ENCODE assay signal across 30 cellular contexts in the genomic region with DNA sequence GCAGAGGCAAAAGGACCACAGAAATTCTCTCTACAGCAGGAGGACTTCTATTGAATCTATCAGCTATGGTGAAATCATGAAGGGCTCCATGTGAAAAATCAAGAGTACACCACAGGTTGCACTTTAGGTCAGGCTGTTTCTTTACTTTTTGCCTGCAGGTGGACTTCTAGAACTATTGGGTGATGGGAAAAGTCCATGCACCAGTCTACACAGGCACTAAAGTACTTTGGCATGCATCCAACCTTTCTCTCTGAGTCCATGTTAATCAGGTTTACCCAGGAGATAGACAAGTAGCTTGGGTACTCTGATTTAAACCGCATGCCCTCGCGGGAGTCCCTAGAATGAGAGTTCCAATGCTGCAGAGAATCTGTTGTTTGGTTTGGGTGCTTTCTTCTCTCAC. TPM values are rescaled to one million over a fixed set of nuclear protein-coding genes. Genes with fewer than 3 reads are reported as not detected.
A peak's percentile ranks its signal among the peaks of the same experiment; 100 is the strongest.
DNase-seq lines count a peak whose midpoint lies in the region; ATAC-seq, FAIRE-seq and TF ChIP-seq lines count a peak whose summit lies in the region.
"Had no signal": no experiment of that assay in that cellular context is flagged by ENCODE, and none has a peak within 500 bp of the region (broad histone marks: within the 10 kb centered on the region; RNA-seq: fewer than 3 reads in every experiment).

No MANE protein-coding gene starts in this region.

- DNase-seq in D341Med (ENCODE audit: low spot score) (peak; percentile 43), HT-29 (ENCODE audit: low spot score) (peak; percentile 32), NCI-H2171 (lab: John Stamatoyannopoulos, UW) (peak; percentile 9), K562 (ENCODE audit: extremely low read depth in 1 of 4, low spot score in 3 of 4) (no peak), NOMO-1 treated with DMSO at 0.1 percent for 48 hours (lab: John Stamatoyannopoulos, UW; ENCODE audit: unreplicated experiment) (no peak), LoVo (ENCODE audit: low spot score) (no peak), germinal center (ENCODE audit: low spot score) (no peak), NAMALWA (ENCODE audit: low spot score) (no peak)
- DNase-seq: activated CD4-positive, alpha-beta T cell treated with anti-CD3 and anti-CD28 coated beads, Interleukin-2, amount 50 U/mL, for 4 hours; activated CD8-positive, alpha-beta memory T cell treated with anti-CD3 and anti-CD28 coated beads, Interleukin-2, amount 10 ng/mL, durations not matched to agents 7 days and 5 days; activated gamma-delta T cell treated with Interleukin-2 at 50 U/mL for 16 hours; activated T-cell treated with anti-CD3 and anti-CD28 coated beads, Interleukin-2, amount 50 U/mL, for 4 hours; CD8-positive, alpha-beta memory T cell; gastrocnemius medialis; GDM1; GM23248; HFFc6; mammary epithelial cell; NCI-H1417 treated with DMSO at 0.1 percent for 48 hours; pancreas; PC-3; stimulated activated naive B cell treated with anti-CD40 and anti-IgM and Interleukin-4, amounts not matched to agents 10 μg/mL and 1 μg/mL and 100 μg/mL, for 72 hours; substantia nigra; T-helper 2 cell had no signal

- H3K9me3 ChIP-seq in K562 (replicated peaks; ENCODE audit: control insufficient read depth, insufficient read depth, low read depth, low read length): no peaks in the 10 kb centered on the region
- H3K9me3 ChIP-seq: gastrocnemius medialis, pancreas had no signal

- H3K27me3 ChIP-seq in K562 (ENCODE audit: control insufficient read depth in 2 of 2, insufficient read depth in 2 of 2, low read length in 2 of 2): no peaks in the 10 kb centered on the region; a peak in 1 of 5 replicates
- H3K27me3 ChIP-seq: cardiac muscle cell, pancreas had no signal

- H2AFZ ChIP-seq in K562 (ENCODE audit: low read depth, low read length): no peak overlapping the region
- H2AFZ ChIP-seq: GM23248 had no signal

- H4K20me1 ChIP-seq in K562 (replicated peaks; ENCODE audit: control insufficient read depth, insufficient read depth, low read length): no peaks in the 10 kb centered on the region

- no TSS peak for BruUV-seq in K562 (replicated peaks; lab: Mats Ljungman, UMichigan)

- no peaks in the 10 kb centered on the region for H3K9me1 ChIP-seq in K562 (ENCODE audit: control insufficient read depth, insufficient read depth, low read length)

- TF ChIP-seq EP300 in K562 (IDR thresholded peaks at IDR 0.05; ENCODE audit: low read length): no peak

- WGBS in K562 (ENCODE audit: insufficient coverage, low coverage, missing lambda C conversion rate): 0% methylated on average over 3 of the region's 3 CpGs

- no peak overlapping the region for H3K9ac ChIP-seq in K562 (ENCODE audit: insufficient read depth in 1 of 2, low read depth in 2 of 2, low read length in 2 of 2)
- H3K9ac ChIP-seq: GM23248 had no signal

- H3K4me1 ChIP-seq in K562 (replicated peaks in 1 of 2; ENCODE audit: control insufficient read depth in 2 of 2, insufficient read depth in 2 of 2, low read length in 2 of 2): no peaks in the 10 kb centered on the region
- H3K4me1 ChIP-seq: pancreas had no signal

- TF ChIP-seq CTCF in K562 (IDR thresholded peaks at IDR 0.05 in 2 of 3, conservative IDR thresholded peaks at IDR 0.05 in 1 of 3; ENCODE audit: insufficient read depth in 2 of 3, low read depth in 1 of 3, low read length in 3 of 3): no peak

- TF ChIP-seq RAD21 in K562 (CRISPR knock-in tag; conservative IDR thresholded peaks at IDR 0.05 in 1 of 2, IDR thresholded peaks at IDR 0.05 in 1 of 2): no peak

- no peak overlapping the region for H3K27ac ChIP-seq in K562 (ENCODE audit: extremely low read depth, low read depth, low read length)
- H3K27ac ChIP-seq: cardiac muscle cell, gastrocnemius medialis, GM23248, pancreas, skin epidermis had no signal

- CTCF ChIA-PET in K562 (lab: Yijun Ruan, JAX; ENCODE audit: low intra/inter-chr PET ratio): no interaction called here

- no peak for ATAC-seq in K562
- ATAC-seq: activated CD4-positive, CD25-positive, alpha-beta regulatory T cell treated with anti-CD3 and anti-CD28 coated beads, Interleukin-2, amount 50 U/mL, for 24 hours; activated CD8-positive, alpha-beta memory T cell treated with anti-CD3 and anti-CD28 coated beads, Interleukin-2, amount 10 ng/mL, durations not matched to agents 7 days and 5 days; activated T-cell treated with anti-CD3 and anti-CD28 coated beads, Interleukin-2, amount 50 U/mL, for 4 hours; gastrocnemius medialis; pancreas; PC-3; stimulated activated naive B cell treated with anti-CD40 and anti-IgM and Interleukin-4, amounts not matched to agents 10 μg/mL and 1 μg/mL and 100 μg/mL, for 72 hours had no signal

- POLR2A ChIA-PET in K562 (lab: Yijun Ruan, JAX): no interaction called here

- H3K36me3 ChIP-seq in K562 (ENCODE audit: control insufficient read depth, insufficient read depth, low read length): no peaks in the 10 kb centered on the region
- H3K36me3 ChIP-seq: cardiac muscle cell, gastrocnemius medialis, pancreas had no signal

- no peak overlapping the region for H3K4me3 ChIP-seq in K562
- H3K4me3 ChIP-seq: cardiac muscle cell, gastrocnemius medialis, GM23248, pancreas, skin epidermis had no signal

- no peaks in the 10 kb centered on the region for H3K79me2 ChIP-seq in K562 (ENCODE audit: control insufficient read depth, insufficient read depth, low read length)

- H3K4me2 ChIP-seq in K562 (ENCODE audit: insufficient read depth, low read length): no peak overlapping the region

- no peak for FAIRE-seq in K562 (lab: Jason Lieb, UNC)
- FAIRE-seq: astrocyte, colon, endothelial cell of umbilical vein, pancreas had no signal

- in situ Hi-C loops in K562 (cut with MboI): no loop called here

- TF ChIP-seq POLR2A in K562 (conservative IDR thresholded peaks at IDR 0.05): no peak

- intact Hi-C loops in K562 (cut with micrococcal nuclease): no loop called here

TF ChIP-seq in K562, 482 proteins besides CTCF, POLR2A, EP300 and RAD21:
- TF ChIP-seq ZNF347 (CRISPR knock-in tag; IDR thresholded peaks at IDR 0.05; ENCODE audit: low read depth): no peak
- TF ChIP-seq NFIC (IDR thresholded peaks at IDR 0.05): peak; percentile 21; the same call in 1 of the 2 replicates

RNA-seq across cellular contexts. Expression of a gene that starts 9.1 kb away (rescaled TPM):
- total RNA-seq in HT-29 (2014; rRNA removed; shearing (Covaris generic)): 0.29 TPM in 1 of 2 replicates, not detected in the other
- total RNA-seq in K562 (2011; cell fraction: chromatin; rRNA removed; ENCODE audit: low replicate concordance): not detected in 2 replicates
- 0.33 TPM in 1 of 2 replicates, not detected in the other for total RNA-seq in K562 (2011; cell fraction: nucleolus; rRNA removed)
- 0.37 TPM in 1 of 2 replicates, not detected in the other for total RNA-seq in K562 (2011; cell fraction: nucleoplasm; rRNA removed)
- total RNA-seq in K562 (2014; rRNA removed): 0.49 TPM in 1 of 2 replicates, not detected in the other
- total RNA-seq in K562 (2014; rRNA removed; fragmentation: Illumina TruSeq; extraction: Trizol): 0.26 and 0.29 TPM in 2 replicates
- total RNA-seq in K562 (2015; rRNA removed; fragmentation: Illumina TruSeq; extraction: Trizol): 0.11 and 0.23 TPM in 2 replicates
- 0.11 and 0.13 TPM in 2 replicates for total RNA-seq in K562 (2021)
- 0.04 TPM in 1 of 2 replicates, not detected in the other for polyA plus RNA-seq in K562 (2011; rRNA removed)
- not detected in 2 replicates for polyA plus RNA-seq in K562 (2011; cell fraction: cytosol; rRNA removed)
- polyA plus RNA-seq in K562 (2011; cell fraction: nucleus; rRNA removed): 0.16 TPM in 1 of 2 replicates, not detected in the other
- polyA plus RNA-seq in K562 (2012): 0.05 and 2.7 TPM in 2 replicates
- 0.17 and 0.24 TPM in 2 replicates for polyA plus RNA-seq in K562 (2014; fragmentation: Illumina TruSeq; extraction: Trizol)
- under 1 TPM; 0.10 to 0.39 TPM for polyA plus RNA-seq in K562 (2014; fragmentation: Nextera tagmentation; extraction: Ambion mirVana)
- polyA plus RNA-seq in K562 (2014; rRNA removed): 0.16 and 0.19 TPM in 2 replicates
- polyA minus RNA-seq in K562 (2011; rRNA and poly(A)+ RNA removed): 0.11 TPM in 1 of 2 replicates, not detected in the other
- not detected in 2 replicates for polyA minus RNA-seq in K562 (2011; cell fraction: cytosol; rRNA and poly(A)+ RNA removed)
- not detected in 2 replicates for polyA minus RNA-seq in K562 (2011; cell fraction: nucleus; rRNA and poly(A)+ RNA removed)
- total RNA-seq: activated CD8-positive, alpha-beta memory T cell treated with anti-CD3 and anti-CD28 coated beads, Interleukin-2, amount 10 ng/mL, durations not matched to agents 7 days and 5 days; activated T-cell treated with anti-CD3 and anti-CD28 coated beads, Interleukin-2, amount 50 U/mL, for 4 hours; astrocyte; CD8-positive, alpha-beta memory T cell; endothelial cell of umbilical vein; mammary epithelial cell; PC-3 had no signal
- polyA plus RNA-seq: cardiac muscle cell; CD8-positive, alpha-beta memory T cell; mammary epithelial cell had no signal

Comparison
In these comparisons a context has a peak if more than half of its experiments do, and no peak if none do; other contexts are left out.
1. DNase-seq: peak in D341Med (single experiment), HT-29 (single experiment) and NCI-H2171 (single experiment); none in K562 (0 of 4), NOMO-1 treated with DMSO at 0.1 percent for 48 hours (single experiment), LoVo (single experiment), germinal center (single experiment) and NAMALWA (single experiment).